Comparison of ENCODE assay signal across 8 cellular contexts in the genomic region with DNA sequence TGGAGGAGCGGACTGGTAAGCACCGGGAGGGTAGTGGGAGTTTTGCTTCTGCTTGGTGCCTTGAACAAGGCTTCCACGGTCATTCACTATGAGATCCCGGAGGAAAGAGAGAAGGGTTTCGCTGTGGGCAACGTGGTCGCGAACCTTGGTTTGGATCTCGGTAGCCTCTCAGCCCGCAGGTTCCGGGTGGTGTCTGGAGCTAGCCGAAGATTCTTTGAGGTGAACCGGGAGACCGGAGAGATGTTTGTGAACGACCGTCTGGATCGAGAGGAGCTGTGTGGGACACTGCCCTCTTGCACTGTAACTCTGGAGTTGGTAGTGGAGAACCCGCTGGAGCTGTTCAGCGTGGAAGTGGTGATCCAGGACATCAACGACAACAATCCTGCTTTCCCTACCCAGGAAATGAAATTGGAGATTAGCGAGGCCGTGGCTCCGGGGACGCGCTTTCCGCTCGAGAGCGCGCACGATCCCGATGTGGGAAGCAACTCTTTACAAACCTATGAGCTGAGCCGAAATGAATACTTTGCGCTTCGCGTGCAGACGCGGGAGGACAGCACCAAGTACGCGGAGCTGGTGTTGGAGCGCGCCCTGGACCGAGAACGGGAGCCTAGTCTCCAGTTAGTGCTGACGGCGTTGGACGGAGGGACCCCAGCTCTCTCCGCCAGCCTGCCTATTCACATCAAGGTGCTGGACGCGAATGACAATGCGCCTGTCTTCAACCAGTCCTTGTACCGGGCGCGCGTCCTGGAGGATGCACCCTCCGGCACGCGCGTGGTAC. TPM values are rescaled to one million over a fixed set of nuclear protein-coding genes. Genes with fewer than 3 reads are reported as not detected.
DNase-seq lines count a peak whose midpoint lies in the region; ATAC-seq, FAIRE-seq and TF ChIP-seq lines count a peak whose summit lies in the region.

No MANE protein-coding gene starts in this region.

- RAD21 ChIA-PET in GM12878 (lab: Charles Lee; ENCODE audit: unreplicated experiment) = interaction anchor here (0.8 to 4.9 kb wide), 16 partner anchors 8 to 106 kb away, joined by 3 to 109 read pairs (median 12); partner anchors contain the start of genes PCDHGA10, PCDHGA11, PCDHGB3 and PCDHGB7

- TF ChIP-seq POLR2A in GM12878 (IDR thresholded peaks at IDR 0.05; ENCODE audit: low read depth, low read length) = 0 out of 2 replicates have a peak, but pooled peaks have one; percentile 27

- TF ChIP-seq RAD21 in GM12878 (IDR thresholded peaks at IDR 0.05; ENCODE audit: insufficient read depth, low read depth, low read length) = no peak

- TF ChIP-seq CTCF in GM12878 (IDR thresholded peaks at IDR 0.05 in 2 of 3, conservative IDR thresholded peaks at IDR 0.05 in 1 of 3; ENCODE audit: control insufficient read depth in 2 of 3, extremely low read depth in 1 of 3, insufficient read depth in 1 of 3, low read depth in 3 of 3, low read length in 3 of 3) = no peak

- no peaks in the 10 kb centered on the region for H3K9me3 ChIP-seq in GM12878 (replicated peaks; ENCODE audit: control insufficient read depth, insufficient read depth, low read length)
- H3K9me3 ChIP-seq in iPS-18a (ENCODE audit: control insufficient read depth, low read depth, low read length) = no peaks in the 10 kb centered on the region
- H3K9me3 ChIP-seq in skeletal muscle satellite cell (replicated peaks; ENCODE audit: low read length) = no peaks in the 10 kb centered on the region

- H3K4me1 ChIP-seq in GM12878 (ENCODE audit: control insufficient read depth, insufficient read depth, low read length) = peaks cover 19% of the 10 kb centered on the region
- no peaks in the 10 kb centered on the region for H3K4me1 ChIP-seq in iPS-18a (ENCODE audit: control insufficient read depth, low read depth, low read length)
- peaks cover 36% of the 10 kb centered on the region for H3K4me1 ChIP-seq in skeletal muscle satellite cell (ENCODE audit: control insufficient read depth, insufficient read depth, low read length)

- BruUV-seq in GM12878 (replicated peaks; lab: Mats Ljungman, UMichigan) = TSS peak; percentile 79

- POLR2A ChIA-PET in GM12878 (lab: Charles Lee) = interaction anchor here (1.1 to 1.4 kb wide), 2 partner anchors 33 to 35 kb away, joined by 3 to 4 read pairs; no protein-coding TSS in a partner anchor

- H3K27me3 Mint-ChIP-seq in activated CD8-positive, alpha-beta memory T cell treated with anti-CD3 and anti-CD28 coated beads, Interleukin-2, amount 10 ng/mL, durations not matched to agents 7 days and 5 days = peaks cover 76% of the 10 kb centered on the region

- peak overlapping the region; percentile 69 for H3K9ac ChIP-seq in GM12878 (ENCODE audit: control insufficient read depth, insufficient read depth, low read length)
- peak overlapping the region; percentile 43 for H3K9ac ChIP-seq in iPS-18a (ENCODE audit: low read length)
- peak overlapping the region; percentile 83 for H3K9ac ChIP-seq in skeletal muscle satellite cell (ENCODE audit: low read depth, low read length)

- H3K9me3 Mint-ChIP-seq in activated CD8-positive, alpha-beta memory T cell treated with anti-CD3 and anti-CD28 coated beads, Interleukin-2, amount 10 ng/mL, durations not matched to agents 7 days and 5 days (ENCODE audit: low read depth) = no peaks in the 10 kb centered on the region

- no peaks in the 10 kb centered on the region for H3K36me3 ChIP-seq in GM12878 (ENCODE audit: control insufficient read depth in 2 of 2, insufficient read depth in 2 of 2, low read length in 1 of 2)
- no peaks in the 10 kb centered on the region for H3K36me3 ChIP-seq in iPS-18a (ENCODE audit: control insufficient read depth, low read depth, low read length)
- peaks cover 7% of the 10 kb centered on the region for H3K36me3 ChIP-seq in skeletal muscle satellite cell (ENCODE audit: insufficient read depth, low read length)

- in situ Hi-C loops in GM12878 (cut with MboI) = loop anchor here (5.0 kb wide), 1 partner anchor 51 kb away; no protein-coding TSS in a partner anchor

- H3K4me2 ChIP-seq in GM12878 (ENCODE audit: control insufficient read depth, insufficient read depth) (peak overlapping the region; percentile 80), skeletal muscle satellite cell (ENCODE audit: low read length) (peak overlapping the region; percentile 93)

- DNase-seq in activated CD8-positive, alpha-beta memory T cell treated with anti-CD3 and anti-CD28 coated beads, Interleukin-2, amount 10 ng/mL, durations not matched to agents 7 days and 5 days = no peak
- DNase-seq in activated CD8-positive, alpha-beta memory T cell treated with anti-CD3 and anti-CD28 coated beads for 24 hours = no peak
- peak; percentile 14 for DNase-seq in NCI-H2029 treated with DMSO at 0.1 percent for 48 hours (lab: John Stamatoyannopoulos, UW)
- DNase-seq in GM12878 (ENCODE audit: low read depth, low spot score) = no peak
- DNase-seq in stimulated activated CD4-positive, alpha-beta T cell treated with anti-CD3 and anti-CD28 coated beads, Interleukin-4, amount 100 ng/mL, for 24 hours = no peak

- H3K4me1 Mint-ChIP-seq in activated CD8-positive, alpha-beta memory T cell treated with anti-CD3 and anti-CD28 coated beads, Interleukin-2, amount 10 ng/mL, durations not matched to agents 7 days and 5 days = peaks cover 26% of the 10 kb centered on the region

- no peak for ATAC-seq in activated CD8-positive, alpha-beta memory T cell treated with anti-CD3 and anti-CD28 coated beads, Interleukin-2, amount 10 ng/mL, durations not matched to agents 7 days and 5 days
- ATAC-seq in HG02623 (IDR thresholded peaks at IDR 0.05; ENCODE audit: unreplicated experiment) = peak; percentile 22
- ATAC-seq in GM12878 = peak; percentile 59

- CTCF ChIA-PET in activated CD8-positive, alpha-beta memory T cell treated with anti-CD3 and anti-CD28 coated beads, Interleukin-2, amount 10 ng/mL, durations not matched to agents 7 days and 5 days (lab: Charles Lee) = interaction anchor here (1.5 to 1.8 kb wide), 2 partner anchors 17 to 36 kb away, joined by 3 to 5 read pairs; no protein-coding TSS in a partner anchor
- CTCF ChIA-PET in GM12878 (lab: Yijun Ruan, JAX) = interaction anchor here (0.8 to 8.5 kb wide), 28 partner anchors 8 to 158 kb away, joined by 3 to 213 read pairs (median 8); partner anchors contain the start of genes PCDHGA10, PCDHGA11, PCDHGA12 and PCDHGB6

- H3K79me2 ChIP-seq in GM12878 (ENCODE audit: control insufficient read depth, insufficient read depth, low read length) = no peaks in the 10 kb centered on the region

- H3K4me3 ChIP-seq in GM12878 = peak overlapping the region; percentile 77
- peak overlapping the region; percentile 66 for H3K4me3 ChIP-seq in iPS-18a (ENCODE audit: low read length)
- H3K4me3 ChIP-seq in skeletal muscle satellite cell (ENCODE audit: low read length) = peak overlapping the region; percentile 79

- no peaks in the 10 kb centered on the region for H3K36me3 Mint-ChIP-seq in activated CD8-positive, alpha-beta memory T cell treated with anti-CD3 and anti-CD28 coated beads, Interleukin-2, amount 10 ng/mL, durations not matched to agents 7 days and 5 days

- TF ChIP-seq EP300 in GM12878 (IDR thresholded peaks at IDR 0.05; ENCODE audit: borderline replicate concordance in 1 of 2, control insufficient read depth in 1 of 2, low read depth in 2 of 2, low read length in 2 of 2) = no peak

- H3K27me3 ChIP-seq in GM12878 (replicated peaks in 1 of 2; ENCODE audit: control insufficient read depth in 2 of 2, insufficient read depth in 2 of 2, low read length in 1 of 2) (no peaks in the 10 kb centered on the region; a peak in 1 of 4 replicates), iPS-18a (ENCODE audit: control insufficient read depth, insufficient read depth, low read length) (peaks cover 31% of the 10 kb centered on the region), skeletal muscle satellite cell (ENCODE audit: control insufficient read depth, insufficient read depth, low read length) (no peaks in the 10 kb centered on the region)

- H3K27ac Mint-ChIP-seq in activated CD8-positive, alpha-beta memory T cell treated with anti-CD3 and anti-CD28 coated beads, Interleukin-2, amount 10 ng/mL, durations not matched to agents 7 days and 5 days = no peak overlapping the region

- FAIRE-seq in GM12878 (lab: Jason Lieb, UNC) = no peak

- no peak overlapping the region; the same call in 1 of the 2 replicates for H3K27ac ChIP-seq in GM12878 (ENCODE audit: control insufficient read depth, insufficient read depth)
- H3K27ac ChIP-seq in iPS-18a (ENCODE audit: low read length) = no peak overlapping the region

- peak overlapping the region; percentile 55 for H3K4me3 Mint-ChIP-seq in activated CD8-positive, alpha-beta memory T cell treated with anti-CD3 and anti-CD28 coated beads, Interleukin-2, amount 10 ng/mL, durations not matched to agents 7 days and 5 days

- 2% methylated on average over 52 of the region's 58 CpGs for WGBS in GM12878 (ENCODE audit: insufficient coverage, insufficient replicate concordance, low lambda C conversion rate, missing lambda C conversion rate)

- intact Hi-C loops in GM12878 (cut with micrococcal nuclease; ENCODE audit: unreplicated experiment) = loop anchor here (1.0 kb wide), 1 partner anchor 37 kb away; no protein-coding TSS in a partner anchor

- no peaks in the 10 kb centered on the region for H4K20me1 ChIP-seq in GM12878 (ENCODE audit: control insufficient read depth, insufficient read depth)

- peak overlapping the region; percentile 90 for H2AFZ ChIP-seq in GM12878 (ENCODE audit: control insufficient read depth, low read depth, low read length)

- SMC1A ChIA-PET in GM12878 (lab: Charles Lee; ENCODE audit: uncharacterized antibody, unreplicated experiment) = interaction anchor here (1.0 to 6.6 kb wide), 17 partner anchors 9 to 106 kb away, joined by 3 to 117 read pairs (median 8); partner anchors contain the start of genes PCDHGA10, PCDHGA11, PCDHGA12 and PCDHGB3

RNA-seq across cellular contexts. Expression of gene PCDHGC3, which starts 0.6 kb away (rescaled TPM):
- total RNA-seq in activated CD8-positive, alpha-beta memory T cell treated with anti-CD3 and anti-CD28 coated beads, Interleukin-2, amount 10 ng/mL, durations not matched to agents 7 days and 5 days = not detected
- total RNA-seq in GM12878 (2013; cell fraction: nucleolus; rRNA removed) = 9.8 and 12.7 TPM in 2 replicates
- total RNA-seq in GM12878 (2014; rRNA removed) (11.0 TPM in 2 replicates), GM12878 (2014; rRNA removed; fragmentation: Illumina TruSeq; extraction: Trizol) (6.3 TPM in 2 replicates), GM12878 (2021) (20.5 TPM in 2 replicates)
- 5.8 TPM for polyA plus RNA-seq in GM12878 (2011; ENCODE audit: low read depth)
- polyA plus RNA-seq in GM12878 (2011; rRNA removed) (0.86 and 1.5 TPM in 2 replicates), GM12878 (2014; fragmentation: Illumina TruSeq; extraction: Trizol) (22.1 and 23.5 TPM in 2 replicates), GM12878 (2014; fragmentation: Nextera tagmentation; extraction: Ambion mirVana) (under 1 TPM; 0.53 to 0.60 TPM), GM12878 (2014; rRNA removed) (13.1 and 14.5 TPM in 2 replicates), GM12878 (2016; fragmentation: Nextera tagmentation; extraction: Ambion mirVana) (10 to 100 TPM; 14.7 to 22.0 TPM)
- 1.7 and 2.3 TPM in 2 replicates for polyA plus RNA-seq in GM12878 (2011; cell fraction: cytosol; rRNA removed)
- 1.5 and 2.3 TPM in 2 replicates for polyA plus RNA-seq in GM12878 (2011; cell fraction: nucleus; rRNA removed)
- 8.4 and 10.8 TPM in 2 replicates for polyA plus RNA-seq in GM12878 (2012)
- 2.3 and 2.4 TPM in 2 replicates for polyA minus RNA-seq in GM12878 (2011; rRNA and poly(A)+ RNA removed)
- 0.94 and 1.9 TPM in 2 replicates for polyA minus RNA-seq in GM12878 (2011; cell fraction: cytosol; rRNA and poly(A)+ RNA removed)
- 3.0 and 6.0 TPM in 2 replicates for polyA minus RNA-seq in GM12878 (2011; cell fraction: nucleus; rRNA and poly(A)+ RNA removed)
- total RNA-seq in skeletal muscle satellite cell (2012; rRNA removed) = 30.9 and 44.6 TPM in 2 replicates

RNA-seq across cellular contexts. Expression of gene PCDHGC4, which starts 8.5 kb away (rescaled TPM):
- total RNA-seq in activated CD8-positive, alpha-beta memory T cell treated with anti-CD3 and anti-CD28 coated beads, Interleukin-2, amount 10 ng/mL, durations not matched to agents 7 days and 5 days = not detected
- total RNA-seq in GM12878 (2013; cell fraction: nucleolus; rRNA removed) = 5.5 and 6.1 TPM in 2 replicates
- 0.82 and 1.2 TPM in 2 replicates for total RNA-seq in GM12878 (2014; rRNA removed)
- 1.0 TPM in 2 replicates for total RNA-seq in GM12878 (2014; rRNA removed; fragmentation: Illumina TruSeq; extraction: Trizol)
- 1.1 TPM in 2 replicates for total RNA-seq in GM12878 (2021)
- polyA plus RNA-seq in GM12878 (2011; ENCODE audit: low read depth) = 0.07 TPM
- 0.03 and 0.04 TPM in 2 replicates for polyA plus RNA-seq in GM12878 (2011; rRNA removed)
- polyA plus RNA-seq in GM12878 (2011; cell fraction: cytosol; rRNA removed) = 0.03 TPM in 2 replicates
- polyA plus RNA-seq in GM12878 (2011; cell fraction: nucleus; rRNA removed) = 0.37 and 0.39 TPM in 2 replicates
- 0.15 and 0.18 TPM in 2 replicates for polyA plus RNA-seq in GM12878 (2012)
- polyA plus RNA-seq in GM12878 (2014; fragmentation: Illumina TruSeq; extraction: Trizol) = 0.54 and 0.55 TPM in 2 replicates
- under 1 TPM; 0.13 to 0.18 TPM for polyA plus RNA-seq in GM12878 (2014; fragmentation: Nextera tagmentation; extraction: Ambion mirVana)
- 0.58 and 0.61 TPM in 2 replicates for polyA plus RNA-seq in GM12878 (2014; rRNA removed)
- under 1 TPM; 0.21 to 0.49 TPM for polyA plus RNA-seq in GM12878 (2016; fragmentation: Nextera tagmentation; extraction: Ambion mirVana)
- 0.73 and 1.2 TPM in 2 replicates for polyA minus RNA-seq in GM12878 (2011; rRNA and poly(A)+ RNA removed)
- not detected in 2 replicates for polyA minus RNA-seq in GM12878 (2011; cell fraction: cytosol; rRNA and poly(A)+ RNA removed)
- polyA minus RNA-seq in GM12878 (2011; cell fraction: nucleus; rRNA and poly(A)+ RNA removed) = 0.97 and 1.4 TPM in 2 replicates
- total RNA-seq in skeletal muscle satellite cell (2012; rRNA removed) = 1.1 and 1.3 TPM in 2 replicates

RNA-seq across cellular contexts. Expression of gene PCDHGC5, which starts 12.6 kb away (rescaled TPM):
- total RNA-seq in activated CD8-positive, alpha-beta memory T cell treated with anti-CD3 and anti-CD28 coated beads, Interleukin-2, amount 10 ng/mL, durations not matched to agents 7 days and 5 days = not detected
- 4.6 and 4.9 TPM in 2 replicates for total RNA-seq in GM12878 (2013; cell fraction: nucleolus; rRNA removed)
- 0.62 and 0.93 TPM in 2 replicates for total RNA-seq in GM12878 (2014; rRNA removed)
- total RNA-seq in GM12878 (2014; rRNA removed; fragmentation: Illumina TruSeq; extraction: Trizol) = 0.46 and 0.58 TPM in 2 replicates
- 0.72 and 0.87 TPM in 2 replicates for total RNA-seq in GM12878 (2021)
- 0.08 TPM for polyA plus RNA-seq in GM12878 (2011; ENCODE audit: low read depth)
- 0.05 TPM in 1 of 2 replicates, not detected in the other for polyA plus RNA-seq in GM12878 (2011; rRNA removed)
- polyA plus RNA-seq in GM12878 (2011; cell fraction: cytosol; rRNA removed) = not detected in 2 replicates
- polyA plus RNA-seq in GM12878 (2011; cell fraction: nucleus; rRNA removed) = 0.33 and 0.41 TPM in 2 replicates
- polyA plus RNA-seq in GM12878 (2012) = 0.05 and 0.06 TPM in 2 replicates
- 0.14 and 0.15 TPM in 2 replicates for polyA plus RNA-seq in GM12878 (2014; fragmentation: Illumina TruSeq; extraction: Trizol)
- polyA plus RNA-seq in GM12878 (2014; fragmentation: Nextera tagmentation; extraction: Ambion mirVana) = not detected
- 0.20 and 0.29 TPM in 2 replicates for polyA plus RNA-seq in GM12878 (2014; rRNA removed)
- under 1 TPM; 0.05 to 0.06 TPM for polyA plus RNA-seq in GM12878 (2016; fragmentation: Nextera tagmentation; extraction: Ambion mirVana)
- 0.51 and 1.1 TPM in 2 replicates for polyA minus RNA-seq in GM12878 (2011; rRNA and poly(A)+ RNA removed)
- polyA minus RNA-seq in GM12878 (2011; cell fraction: cytosol; rRNA and poly(A)+ RNA removed) = 0.31 TPM in 1 of 2 replicates, not detected in the other
- 1.1 and 2.2 TPM in 2 replicates for polyA minus RNA-seq in GM12878 (2011; cell fraction: nucleus; rRNA and poly(A)+ RNA removed)
- total RNA-seq in skeletal muscle satellite cell (2012; rRNA removed) = 2.0 and 3.3 TPM in 2 replicates

RNA-seq across cellular contexts. Expression of gene PCDHGA12, which starts 46.0 kb away (rescaled TPM):
- total RNA-seq in activated CD8-positive, alpha-beta memory T cell treated with anti-CD3 and anti-CD28 coated beads, Interleukin-2, amount 10 ng/mL, durations not matched to agents 7 days and 5 days = under 1 TPM in 1 of 2 experiments, not detected in 1; 0.07 TPM
- total RNA-seq in GM12878 (2013; cell fraction: nucleolus; rRNA removed) = 9.3 and 10.2 TPM in 2 replicates
- total RNA-seq in GM12878 (2014; rRNA removed) (0.38 and 0.79 TPM in 2 replicates), GM12878 (2014; rRNA removed; fragmentation: Illumina TruSeq; extraction: Trizol) (0.40 and 0.46 TPM in 2 replicates), GM12878 (2021) (0.46 and 0.72 TPM in 2 replicates)
- 0.17 TPM for polyA plus RNA-seq in GM12878 (2011; ENCODE audit: low read depth)
- polyA plus RNA-seq in GM12878 (2011; rRNA removed) (0.04 TPM in 2 replicates), GM12878 (2014; fragmentation: Illumina TruSeq; extraction: Trizol) (0.11 and 0.18 TPM in 2 replicates), GM12878 (2014; fragmentation: Nextera tagmentation; extraction: Ambion mirVana) (not detected), GM12878 (2014; rRNA removed) (0.28 and 0.32 TPM in 2 replicates), GM12878 (2016; fragmentation: Nextera tagmentation; extraction: Ambion mirVana) (under 1 TPM; 0.16 to 0.48 TPM)
- 0.07 and 0.10 TPM in 2 replicates for polyA plus RNA-seq in GM12878 (2011; cell fraction: cytosol; rRNA removed)
- 0.69 and 0.70 TPM in 2 replicates for polyA plus RNA-seq in GM12878 (2011; cell fraction: nucleus; rRNA removed)
- 0.26 and 0.36 TPM in 2 replicates for polyA plus RNA-seq in GM12878 (2012)
- 0.46 and 0.66 TPM in 2 replicates for polyA minus RNA-seq in GM12878 (2011; rRNA and poly(A)+ RNA removed)
- polyA minus RNA-seq in GM12878 (2011; cell fraction: cytosol; rRNA and poly(A)+ RNA removed) = not detected in 2 replicates
- 0.48 and 0.86 TPM in 2 replicates for polyA minus RNA-seq in GM12878 (2011; cell fraction: nucleus; rRNA and poly(A)+ RNA removed)
- 19.8 and 23.4 TPM in 2 replicates for total RNA-seq in skeletal muscle satellite cell (2012; rRNA removed)

RNA-seq across cellular contexts. Expression of gene PCDHGA11, which starts 55.5 kb away (rescaled TPM):
- total RNA-seq in activated CD8-positive, alpha-beta memory T cell treated with anti-CD3 and anti-CD28 coated beads, Interleukin-2, amount 10 ng/mL, durations not matched to agents 7 days and 5 days = not detected
- 12.7 and 14.4 TPM in 2 replicates for total RNA-seq in GM12878 (2013; cell fraction: nucleolus; rRNA removed)
- total RNA-seq in GM12878 (2014; rRNA removed) (1.9 and 2.9 TPM in 2 replicates), GM12878 (2014; rRNA removed; fragmentation: Illumina TruSeq; extraction: Trizol) (2.1 and 2.2 TPM in 2 replicates), GM12878 (2021) (3.4 TPM in 2 replicates)
- polyA plus RNA-seq in GM12878 (2011; ENCODE audit: low read depth) = 0.81 TPM
- polyA plus RNA-seq in GM12878 (2011; rRNA removed) (0.45 and 0.79 TPM in 2 replicates), GM12878 (2014; fragmentation: Illumina TruSeq; extraction: Trizol) (2.6 and 2.7 TPM in 2 replicates), GM12878 (2014; fragmentation: Nextera tagmentation; extraction: Ambion mirVana) (under 1 TPM; 0.21 to 0.31 TPM), GM12878 (2014; rRNA removed) (2.1 TPM in 2 replicates), GM12878 (2016; fragmentation: Nextera tagmentation; extraction: Ambion mirVana) (1 to 10 TPM; 1.9 to 2.7 TPM)
- polyA plus RNA-seq in GM12878 (2011; cell fraction: cytosol; rRNA removed) = 0.57 and 0.79 TPM in 2 replicates
- polyA plus RNA-seq in GM12878 (2011; cell fraction: nucleus; rRNA removed) = 1.4 and 1.7 TPM in 2 replicates
- polyA plus RNA-seq in GM12878 (2012) = 1.5 and 1.6 TPM in 2 replicates
- 1.1 and 2.5 TPM in 2 replicates for polyA minus RNA-seq in GM12878 (2011; rRNA and poly(A)+ RNA removed)
- polyA minus RNA-seq in GM12878 (2011; cell fraction: cytosol; rRNA and poly(A)+ RNA removed) = 0.53 and 0.73 TPM in 2 replicates
- polyA minus RNA-seq in GM12878 (2011; cell fraction: nucleus; rRNA and poly(A)+ RNA removed) = 3.3 and 4.7 TPM in 2 replicates
- 6.8 and 9.8 TPM in 2 replicates for total RNA-seq in skeletal muscle satellite cell (2012; rRNA removed)

Comparison
In these comparisons a context has a peak if more than half of its experiments do, and no peak if none do; other contexts are left out.
1. RNA of gene PCDHGC3, which starts 0.6 kb away (total RNA-seq): 6.3 to 20.5 TPM in GM12878; not detected in activated CD8-positive, alpha-beta memory T cell treated with anti-CD3 and anti-CD28 coated beads, Interleukin-2, amount 10 ng/mL, durations not matched to agents 7 days and 5 days; every median in the first group is over 4 times any median in the second.
2. Peak in every context shown above with its lines, with median percentiles within 50 percentile points of each other: H3K4me3 ChIP-seq and H3K9ac ChIP-seq.